9 cellular contexts compared by ENCODE assay signal in the genomic region with DNA sequence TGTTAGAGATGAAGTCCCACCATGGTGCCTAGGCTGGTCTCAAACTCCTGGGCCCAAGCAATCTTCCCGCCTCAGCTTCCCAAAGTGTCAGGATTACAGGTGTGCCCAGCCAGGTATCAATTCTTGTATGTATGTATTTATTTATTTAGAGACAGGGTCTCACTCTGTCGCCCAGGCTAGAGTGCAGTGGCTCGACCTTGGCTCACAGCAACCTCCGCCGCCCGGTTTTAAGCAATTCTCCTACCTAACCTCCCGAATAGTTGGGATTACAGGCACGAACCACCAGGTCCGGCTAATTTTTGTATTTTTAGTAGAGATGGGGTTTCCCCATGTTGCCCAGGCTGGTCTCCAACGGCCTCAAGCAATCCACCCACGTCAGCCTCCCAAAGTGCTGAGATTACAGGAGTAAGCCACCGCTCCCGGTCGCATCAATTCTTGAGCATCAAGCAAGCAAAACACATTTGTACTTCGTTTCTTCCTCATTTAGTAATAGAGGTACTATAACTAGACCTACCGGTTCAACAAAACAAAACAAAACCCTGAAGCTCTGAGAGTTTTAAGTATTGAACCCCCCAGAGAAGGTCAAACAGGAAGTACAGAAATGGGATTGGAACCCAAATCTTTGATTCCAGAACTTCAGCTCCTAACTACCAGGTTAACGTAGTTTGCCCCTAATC. TPM values are rescaled to one million over a fixed set of nuclear protein-coding genes. Genes with fewer than 3 reads are reported as not detected.
DNase-seq lines count a peak whose midpoint lies in the region; ATAC-seq and TF ChIP-seq lines count a peak whose summit lies in the region.
"Had no signal": no experiment of that assay in that cellular context is flagged by ENCODE, and none has a peak within 500 bp of the region (broad histone marks: within the 10 kb centered on the region; RNA-seq: fewer than 3 reads in every experiment).

No MANE protein-coding gene starts in this region.

- H3K27ac ChIP-seq in cardiac muscle cell: peak overlapping the region; percentile 65
- peak overlapping the region; percentile 41 for H3K27ac ChIP-seq in mesodermal cell (ENCODE audit: low read depth, low read length, severe bottlenecking)

- peaks cover 9% of the 10 kb centered on the region for H3K36me3 ChIP-seq in cardiac muscle cell
- H3K36me3 ChIP-seq in mesodermal cell (ENCODE audit: control insufficient read depth, insufficient read depth, low read length): peaks cover 25% of the 10 kb centered on the region

- no peak for TF ChIP-seq CTCF in cardiac muscle cell (IDR thresholded peaks at IDR 0.05; ENCODE audit: low read depth, low read length)

- DNase-seq in cardiac muscle cell (ENCODE audit: low read depth in 1 of 2, low spot score in 1 of 2) (peak in 1 of 2 donors; percentile 26), left ventricle myocardium superior (no peak), NCI-H226 (peak; percentile 39), cerebellar cortex (ENCODE audit: low spot score) (peak; percentile 9)

- H3K4me3 ChIP-seq in cardiac muscle cell (peak overlapping the region; percentile 52), mesodermal cell (ENCODE audit: extremely low read depth, insufficient read depth, low read length, poor library complexity, severe bottlenecking) (peak overlapping the region; percentile 92)

- WGBS in mesodermal cell (ENCODE audit: insufficient coverage in 2 of 2), 2 experiments: 80 to 89% methylated on average over 10 of the region's 17 CpGs

- ATAC-seq in left ventricle myocardium superior (no peak), GM21390 (IDR thresholded peaks at IDR 0.05; ENCODE audit: unreplicated experiment) (no peak), HG02884 (IDR thresholded peaks at IDR 0.05; ENCODE audit: unreplicated experiment) (no peak), GM19452 (IDR thresholded peaks at IDR 0.05; ENCODE audit: unreplicated experiment) (no peak)

- no peaks in the 10 kb centered on the region for H3K27me3 ChIP-seq in cardiac muscle cell

- intact Hi-C loops in left ventricle myocardium superior (cut with micrococcal nuclease): no loop called here

- peaks cover 4% of the 10 kb centered on the region for H3K4me1 ChIP-seq in cardiac muscle cell (ENCODE audit: low read depth)
- H3K4me1 ChIP-seq in mesodermal cell (ENCODE audit: control insufficient read depth, insufficient read depth, low read length, poor library complexity, severe bottlenecking): peaks cover 11% of the 10 kb centered on the region

- H3K9me3 ChIP-seq in cardiac muscle cell (ENCODE audit: low read depth): no peaks in the 10 kb centered on the region
- no peaks in the 10 kb centered on the region for H3K9me3 ChIP-seq in mesodermal cell (ENCODE audit: control insufficient read depth, low read length)

RNA-seq across cellular contexts. Expression of a gene that starts 1.0 kb away (rescaled TPM):
- 20.4 and 32.7 TPM in 2 replicates for total RNA-seq in cardiac muscle cell
- polyA plus RNA-seq in cardiac muscle cell: 17.0 and 23.8 TPM in 2 replicates
- total RNA-seq in left ventricle myocardium superior: 8.4 TPM
- 7.6 TPM for polyA plus RNA-seq in mesodermal cell (2013, experiment 1 of 2)
- 7.0 TPM for polyA plus RNA-seq in mesodermal cell (2013, experiment 2 of 2)

RNA-seq across cellular contexts. Expression of a gene that starts 20.1 kb away (rescaled TPM):
- total RNA-seq in cardiac muscle cell (1.7 and 2.9 TPM in 2 replicates), left ventricle myocardium superior (not detected)
- polyA plus RNA-seq in cardiac muscle cell: 2.2 and 7.3 TPM in 2 replicates
- polyA plus RNA-seq in mesodermal cell (2013, experiment 1 of 2): not detected
- polyA plus RNA-seq in mesodermal cell (2013, experiment 2 of 2): not detected
- total RNA-seq: pulmonary artery endothelial cell had no signal

RNA-seq across cellular contexts. Expression of a gene that starts 27.2 kb away (rescaled TPM):
- total RNA-seq in cardiac muscle cell (not detected in 2 replicates), left ventricle myocardium superior (not detected)
- polyA plus RNA-seq in cardiac muscle cell: 0.41 and 5.3 TPM in 2 replicates
- polyA plus RNA-seq in mesodermal cell (2013, experiment 1 of 2): not detected
- polyA plus RNA-seq in mesodermal cell (2013, experiment 2 of 2): not detected
- total RNA-seq: pulmonary artery endothelial cell had no signal

RNA-seq across cellular contexts. Expression of a gene that starts 33.7 kb away (rescaled TPM):
- total RNA-seq in cardiac muscle cell: 0.77 and 1.2 TPM in 2 replicates
- polyA plus RNA-seq in cardiac muscle cell: 0.07 and 1.2 TPM in 2 replicates
- 0.30 TPM for total RNA-seq in left ventricle myocardium superior
- polyA plus RNA-seq in mesodermal cell (2013, experiment 1 of 2): 0.26 TPM
- 0.71 TPM for polyA plus RNA-seq in mesodermal cell (2013, experiment 2 of 2)

RNA-seq across cellular contexts. Expression of a gene that starts 33.9 kb away (rescaled TPM):
- total RNA-seq in cardiac muscle cell (38.7 and 40.3 TPM in 2 replicates), left ventricle myocardium superior (7.8 TPM)
- polyA plus RNA-seq in cardiac muscle cell: 35.2 and 37.6 TPM in 2 replicates
- polyA plus RNA-seq in mesodermal cell (2013, experiment 1 of 2): 12.9 TPM
- polyA plus RNA-seq in mesodermal cell (2013, experiment 2 of 2): 10.1 TPM
